26 cellular contexts compared by ENCODE assay signal in genomic region chr5:32136342-32136741, GRCh38.
"Had no signal": no experiment of that assay in that cellular context is flagged by ENCODE, and none has a peak within 500 bp of the region (broad histone marks: within the 10 kb centered on the region; RNA-seq: fewer than 3 reads in every experiment).

No MANE protein-coding gene starts in this region.

- H3K4me3 Mint-ChIP-seq: activated CD4-positive, alpha-beta T cell treated with anti-CD3 and anti-CD28 coated beads, Interleukin-2, amount 10 ng/mL, durations not matched to agents 24 days and 14 days; activated CD8-positive, alpha-beta T cell treated with anti-CD3 and anti-CD28 coated beads for 36 hours; activated naive CD8-positive, alpha-beta T cell treated with anti-CD3 and anti-CD28 coated beads for 36 hours; activated T-cell treated with anti-CD3 and anti-CD28 coated beads, Interleukin-2, amount 50 U/mL, for 72 hours; activated T-helper 17 cell treated with anti-CD3 and anti-CD28 coated beads, Interleukin-2, amount 50 U/mL, for 72 hours had no signal

- H3K27me3 Mint-ChIP-seq: activated CD4-positive, alpha-beta T cell treated with anti-CD3 and anti-CD28 coated beads, Interleukin-2, amount 10 ng/mL, durations not matched to agents 24 days and 14 days; activated CD8-positive, alpha-beta T cell treated with anti-CD3 and anti-CD28 coated beads for 36 hours; activated naive CD8-positive, alpha-beta T cell treated with anti-CD3 and anti-CD28 coated beads for 36 hours; activated T-helper 17 cell treated with anti-CD3 and anti-CD28 coated beads, Interleukin-2, amount 50 U/mL, for 72 hours had no signal

- H3K27me3 ChIP-seq: ascending aorta, MG63, SJCRH30 had no signal

- H3K27ac ChIP-seq: ascending aorta, SJCRH30, SK-N-MC had no signal

- DNase-seq: activated CD4-positive, alpha-beta T cell treated with anti-CD3 and anti-CD28 coated beads, Interleukin-2, amount 50 U/mL, for 4 hours; activated CD8-positive, alpha-beta T cell treated with anti-CD3 and anti-CD28 coated beads for 36 hours; activated effector memory CD4-positive, alpha-beta T cell treated with anti-CD3 and anti-CD28 coated beads, Interleukin-2, amount 50 U/mL, for 16 hours; activated naive CD4-positive, alpha-beta T cell; activated naive CD4-positive, alpha-beta T cell treated with anti-CD3 and anti-CD28 coated beads, Interleukin-2, amount 50 U/mL, for 16 hours; activated naive CD8-positive, alpha-beta T cell treated with anti-CD3 and anti-CD28 coated beads for 36 hours; activated T-cell treated with anti-CD3 and anti-CD28 coated beads, Interleukin-2, amount 50 U/mL, for 1 hour; activated T-cell treated with anti-CD3 and anti-CD28 coated beads, Interleukin-2, amount 50 U/mL, for 72 hours; amygdala; MG63; NCI-H1048; NCI-H1105 treated with DMSO at 0.1 percent for 48 hours; NCI-H1436; NCI-H1694; NCI-H1930; NCI-H2081 treated with DMSO at 0.1 percent for 48 hours; NCI-H345; NCI-H524 treated with DMSO at 0.1 percent for 48 hours; SHP77; SJCRH30; T1000 had no signal

- H3K4me1 ChIP-seq: ascending aorta, SJCRH30 had no signal

- H3K4me3 ChIP-seq: ascending aorta, MG63, SJCRH30, SK-N-MC had no signal

- ATAC-seq: activated CD8-positive, alpha-beta T cell treated with anti-CD3 and anti-CD28 coated beads for 36 hours; activated T-cell treated with anti-CD3 and anti-CD28 coated beads, Interleukin-2, amount 50 U/mL, for 72 hours; activated T-helper 17 cell treated with anti-CD3 and anti-CD28 coated beads, Interleukin-2, amount 50 U/mL, for 72 hours; Panc1 had no signal

- H3K9me3 Mint-ChIP-seq: activated CD4-positive, alpha-beta T cell treated with anti-CD3 and anti-CD28 coated beads, Interleukin-2, amount 10 ng/mL, durations not matched to agents 24 days and 14 days; activated CD8-positive, alpha-beta T cell treated with anti-CD3 and anti-CD28 coated beads for 36 hours; activated naive CD8-positive, alpha-beta T cell treated with anti-CD3 and anti-CD28 coated beads for 36 hours; activated T-cell treated with anti-CD3 and anti-CD28 coated beads, Interleukin-2, amount 50 U/mL, for 72 hours; activated T-helper 17 cell treated with anti-CD3 and anti-CD28 coated beads, Interleukin-2, amount 50 U/mL, for 72 hours had no signal

- H3K9me3 ChIP-seq: ascending aorta, MG63, SJCRH30 had no signal

- H3K27ac Mint-ChIP-seq: activated CD4-positive, alpha-beta T cell treated with anti-CD3 and anti-CD28 coated beads, Interleukin-2, amount 10 ng/mL, durations not matched to agents 24 days and 14 days; activated CD8-positive, alpha-beta T cell treated with anti-CD3 and anti-CD28 coated beads for 36 hours; activated naive CD8-positive, alpha-beta T cell treated with anti-CD3 and anti-CD28 coated beads for 36 hours; activated T-helper 17 cell treated with anti-CD3 and anti-CD28 coated beads, Interleukin-2, amount 50 U/mL, for 72 hours had no signal
